Comparison of ENCODE assay signal across 26 cellular contexts in genomic region chr13:80239571-80240255, GRCh38.
DNase-seq lines count a peak whose midpoint lies in the region; ATAC-seq and TF ChIP-seq lines count a peak whose summit lies in the region.
"Had no signal": no experiment of that assay in that cellular context is flagged by ENCODE, and none has a peak within 500 bp of the region (broad histone marks: within the 10 kb centered on the region; RNA-seq: fewer than 3 reads in every experiment).

No MANE protein-coding gene starts in this region.

- no peaks in the 10 kb centered on the region for H3K79me2 ChIP-seq in PC-9 (ENCODE audit: low read depth)
- H3K79me2 ChIP-seq in hepatocyte = no peaks in the 10 kb centered on the region

- intact Hi-C loops in PC-9 (cut with micrococcal nuclease; ENCODE audit: unreplicated experiment) = loop anchor here (1.0 to 5.0 kb wide), 2 partner anchors 102 to 107 kb away; partner anchors contain the start of gene SPRY2

- H3K4me1 ChIP-seq in PC-9 (replicated peaks; ENCODE audit: insufficient read depth) (peaks cover 43% of the 10 kb centered on the region), hepatocyte (ENCODE audit: insufficient read depth) (no peaks in the 10 kb centered on the region)
- H3K4me1 ChIP-seq: ascending aorta, psoas muscle had no signal

- peak overlapping the region; percentile 85 for H3K27ac Mint-ChIP-seq in type B pancreatic cell
- no peak overlapping the region for H3K27ac Mint-ChIP-seq in stimulated activated effector memory CD8-positive, alpha-beta T cell treated with anti-CD3 and anti-CD28 coated beads, Interleukin-12 subunit alpha, Interleukin-12 subunit beta, amount 100 ng/mL, for 72 hours
- H3K27ac Mint-ChIP-seq: activated naive CD4-positive, alpha-beta T cell treated with anti-CD3 and anti-CD28 coated beads, Interleukin-2, amount 50 U/mL, for 24 hours; activated T-helper 1 cell treated with anti-CD3 and anti-CD28 coated beads, Interleukin-12 subunit alpha, Interleukin-12 subunit beta, Interleukin-2, Interleukin-4 antibody, amounts not matched to agents 30 ng/mL and 10 ng/mL and 1 ng/mL, durations not matched to agents 14 hours and 24 hours and 36 hours; CD8-positive, alpha-beta memory T cell had no signal

- 56% methylated on average over 3 of the region's 3 CpGs for WGBS in hepatocyte (ENCODE audit: low lambda C conversion rate, missing lambda C conversion rate)

- no peak for ATAC-seq in stimulated activated effector memory CD8-positive, alpha-beta T cell treated with anti-CD3 and anti-CD28 coated beads, Interleukin-12 subunit alpha, Interleukin-12 subunit beta, amount 100 ng/mL, for 72 hours
- ATAC-seq: psoas muscle had no signal

- TF ChIP-seq CTCF in PC-9 (conservative IDR thresholded peaks at IDR 0.05) (no peak), hepatocyte (IDR thresholded peaks at IDR 0.05; ENCODE audit: poor library complexity) (no peak), type B pancreatic cell (conservative IDR thresholded peaks at IDR 0.05) (no peak)

- H3K36me3 Mint-ChIP-seq in type B pancreatic cell = no peaks in the 10 kb centered on the region
- no peaks in the 10 kb centered on the region for H3K36me3 Mint-ChIP-seq in stimulated activated effector memory CD8-positive, alpha-beta T cell treated with anti-CD3 and anti-CD28 coated beads, Interleukin-12 subunit alpha, Interleukin-12 subunit beta, amount 100 ng/mL, for 72 hours
- H3K36me3 Mint-ChIP-seq: activated naive CD4-positive, alpha-beta T cell treated with anti-CD3 and anti-CD28 coated beads, Interleukin-2, amount 50 U/mL, for 24 hours; CD8-positive, alpha-beta memory T cell had no signal

- H3K27me3 ChIP-seq in PC-9 (ENCODE audit: insufficient read depth, low read depth) (no peaks in the 10 kb centered on the region), hepatocyte (no peaks in the 10 kb centered on the region)
- H3K27me3 ChIP-seq: ascending aorta, neutrophil had no signal

- no peak overlapping the region for H2AFZ ChIP-seq in PC-9
- H2AFZ ChIP-seq in hepatocyte = no peak overlapping the region
- H2AFZ ChIP-seq: GM23248 had no signal

- POLR2A ChIA-PET in PC-9 (lab: Charles Lee; ENCODE audit: unreplicated experiment) = no interaction called here

- H3K27ac ChIP-seq in PC-9 (peak overlapping the region; percentile 63), hepatocyte (peak overlapping the region; percentile 10)
- H3K27ac ChIP-seq: 22Rv1, ascending aorta, GM23248, neutrophil, psoas muscle, thoracic aorta had no signal

- no TSS peak for BruUV-seq in PC-9 (replicated peaks; lab: Mats Ljungman, UMichigan)

- H3K4me3 Mint-ChIP-seq in type B pancreatic cell = peak overlapping the region; percentile 10
- H3K4me3 Mint-ChIP-seq in stimulated activated effector memory CD8-positive, alpha-beta T cell treated with anti-CD3 and anti-CD28 coated beads, Interleukin-12 subunit alpha, Interleukin-12 subunit beta, amount 100 ng/mL, for 72 hours = no peak overlapping the region
- H3K4me3 Mint-ChIP-seq: activated naive CD4-positive, alpha-beta T cell treated with anti-CD3 and anti-CD28 coated beads, Interleukin-2, amount 50 U/mL, for 24 hours; activated T-helper 1 cell treated with anti-CD3 and anti-CD28 coated beads, Interleukin-12 subunit alpha, Interleukin-12 subunit beta, Interleukin-2, Interleukin-4 antibody, amounts not matched to agents 30 ng/mL and 10 ng/mL and 1 ng/mL, durations not matched to agents 14 hours and 24 hours and 36 hours; CD8-positive, alpha-beta memory T cell had no signal

- peaks cover 20% of the 10 kb centered on the region for H3F3A ChIP-seq in PC-9 (ENCODE audit: insufficient read depth, low read depth)

- CTCF ChIA-PET in PC-9 (lab: Charles Lee) = no interaction called here

- H3K36me3 ChIP-seq in PC-9 (ENCODE audit: low read depth) (no peaks in the 10 kb centered on the region), hepatocyte (replicated peaks; ENCODE audit: insufficient read depth, low read depth) (no peaks in the 10 kb centered on the region)
- H3K36me3 ChIP-seq: ascending aorta, neutrophil, thoracic aorta had no signal

- 0 out of 2 replicates have a peak overlapping the region, but pooled peaks have one; percentile 17 for H3K4me3 ChIP-seq in PC-9
- H3K4me3 ChIP-seq in hepatocyte = no peak overlapping the region
- H3K4me3 ChIP-seq: ascending aorta, GM23248, psoas muscle, thoracic aorta had no signal

- H3K4me2 ChIP-seq in PC-9 (peak overlapping the region; percentile 64), hepatocyte (no peak overlapping the region)

- H4K20me1 ChIP-seq in PC-9 (ENCODE audit: insufficient read depth) = no peaks in the 10 kb centered on the region
- no peaks in the 10 kb centered on the region for H4K20me1 ChIP-seq in hepatocyte (ENCODE audit: insufficient read depth, poor library complexity, severe bottlenecking)

- DNase-seq in DMS53 (lab: John Stamatoyannopoulos, UW) (peak; percentile 38), DMS53 treated with DMSO at 0.1 percent for 48 hours (lab: John Stamatoyannopoulos, UW; ENCODE audit: unreplicated experiment) (no peak), PC-9 (peak in 1 of 2 experiments; percentile 92), hepatocyte (ENCODE audit: low spot score) (peak; percentile 14), type B pancreatic cell (ENCODE audit: extremely low spot score, unreplicated experiment) (no peak), DMS79 treated with DMSO at 0.1 percent for 48 hours (lab: John Stamatoyannopoulos, UW) (no peak), germinal center (ENCODE audit: low spot score) (no peak)
- no peak for DNase-seq in stimulated activated effector memory CD8-positive, alpha-beta T cell treated with anti-CD3 and anti-CD28 coated beads, Interleukin-12 subunit alpha, Interleukin-12 subunit beta, amount 100 ng/mL, for 72 hours (ENCODE audit: low spot score in 2 of 2)
- DNase-seq: activated CD4-positive, alpha-beta T cell treated with anti-CD3 and anti-CD28 coated beads for 48 hours; CD8-positive, alpha-beta memory T cell; cerebellar nuclear complex; GM23248; NCI-H1105 treated with DMSO at 0.1 percent for 48 hours; NCI-H2107; NCI-H526 treated with DMSO at 0.1 percent for 48 hours; psoas muscle; Right ventricle myocardium superior; stimulated activated CD4-positive, alpha-beta T cell treated with anti-CD3 and anti-CD28 coated beads, Interleukin-2, amount 100 ng/mL, for 48 hours; stimulated activated naive CD4-positive, alpha-beta T cell; T-helper 1 cell had no signal

- H3K9me3 ChIP-seq in PC-9 (ENCODE audit: insufficient read depth, low read depth) = no peaks in the 10 kb centered on the region; the same call in 1 of the 2 replicates
- H3K9me3 ChIP-seq in hepatocyte (ENCODE audit: low read depth) = no peaks in the 10 kb centered on the region
- H3K9me3 ChIP-seq: ascending aorta, neutrophil, psoas muscle, thoracic aorta had no signal

- no peaks in the 10 kb centered on the region for H3K27me3 Mint-ChIP-seq in type B pancreatic cell
- H3K27me3 Mint-ChIP-seq: activated naive CD4-positive, alpha-beta T cell treated with anti-CD3 and anti-CD28 coated beads, Interleukin-2, amount 50 U/mL, for 24 hours; CD8-positive, alpha-beta memory T cell had no signal

- peaks cover 7% of the 10 kb centered on the region for H3K9me3 Mint-ChIP-seq in type B pancreatic cell
- H3K9me3 Mint-ChIP-seq in stimulated activated effector memory CD8-positive, alpha-beta T cell treated with anti-CD3 and anti-CD28 coated beads, Interleukin-12 subunit alpha, Interleukin-12 subunit beta, amount 100 ng/mL, for 72 hours = no peaks in the 10 kb centered on the region
- H3K9me3 Mint-ChIP-seq: activated T-helper 1 cell treated with anti-CD3 and anti-CD28 coated beads, Interleukin-12 subunit alpha, Interleukin-12 subunit beta, Interleukin-2, Interleukin-4 antibody, amounts not matched to agents 30 ng/mL and 10 ng/mL and 1 ng/mL, durations not matched to agents 14 hours and 24 hours and 36 hours had no signal

- H3K9me2 ChIP-seq in PC-9 (ENCODE audit: insufficient read depth) (no peaks in the 10 kb centered on the region), hepatocyte (replicated peaks; ENCODE audit: insufficient read depth) (no peaks in the 10 kb centered on the region)

- peaks cover 29% of the 10 kb centered on the region for H3K4me1 Mint-ChIP-seq in type B pancreatic cell (ENCODE audit: unreplicated experiment)
- H3K4me1 Mint-ChIP-seq in stimulated activated effector memory CD8-positive, alpha-beta T cell treated with anti-CD3 and anti-CD28 coated beads, Interleukin-12 subunit alpha, Interleukin-12 subunit beta, amount 100 ng/mL, for 72 hours = no peaks in the 10 kb centered on the region
- H3K4me1 Mint-ChIP-seq: activated naive CD4-positive, alpha-beta T cell treated with anti-CD3 and anti-CD28 coated beads, Interleukin-2, amount 50 U/mL, for 24 hours; CD8-positive, alpha-beta memory T cell had no signal

Comparison
In these comparisons a context has a peak if more than half of its experiments do, and no peak if none do; other contexts are left out.
1. DNase-seq: peak in DMS53 (single experiment) and hepatocyte (single experiment); none in DMS53 treated with DMSO at 0.1 percent for 48 hours (single experiment), type B pancreatic cell (single experiment), DMS79 treated with DMSO at 0.1 percent for 48 hours (single experiment), stimulated activated effector memory CD8-positive, alpha-beta T cell treated with anti-CD3 and anti-CD28 coated beads, Interleukin-12 subunit alpha, Interleukin-12 subunit beta, amount 100 ng/mL, for 72 hours (0 of 2) and germinal center (single experiment).